ENCODE assay signal across 7 cellular contexts in genomic region chr20:34482154-34482553, GRCh38. TPM values are rescaled to one million over a fixed set of nuclear protein-coding genes. Genes with fewer than 3 reads are reported as not detected.
A peak's percentile ranks its signal among the peaks of the same experiment; 100 is the strongest.
DNase-seq lines count a peak whose midpoint lies in the region; ATAC-seq, FAIRE-seq and TF ChIP-seq lines count a peak whose summit lies in the region.
"Not testable (repeated sequence)": the region's sequence is repeated elsewhere in the genome, so short reads cannot be mapped to it uniquely, and the experiment has no call there.

No MANE protein-coding gene starts in this region.

- TF ChIP-seq POLR2A in endothelial cell of umbilical vein (IDR thresholded peaks at IDR 0.05; ENCODE audit: low read depth, low read length) = not testable (repeated sequence)
- peak in 1 of 2 experiments; percentile 6; a peak in 1 of 4 replicates for TF ChIP-seq POLR2A in HepG2 (IDR thresholded peaks at IDR 0.05; ENCODE audit: insufficient read depth in 1 of 2, low read depth in 2 of 2, low read length in 2 of 2)

- H3K79me2 ChIP-seq in endothelial cell of umbilical vein (ENCODE audit: control insufficient read depth, insufficient read depth, low read length); HepG2 (ENCODE audit: insufficient read depth, low read length): not testable (repeated sequence)

- BruUV-seq in Caco-2 (replicated peaks; lab: Mats Ljungman, UMichigan) (TSS peak; percentile 8), endothelial cell of umbilical vein (replicated peaks; lab: Mats Ljungman, UMichigan) (TSS peak; percentile 6)
- BruUV-seq in HepG2 (replicated peaks; lab: Mats Ljungman, UMichigan) = not testable (repeated sequence)

- H3K36me3 Mint-ChIP-seq in Caco-2 (ENCODE audit: insufficient read depth, unreplicated experiment) (peaks cover 96% of the 10 kb centered on the region), endodermal cell (ENCODE audit: low read depth) (peaks cover 85% of the 10 kb centered on the region)
- H3K36me3 Mint-ChIP-seq in central memory CD8-positive, alpha-beta T cell (ENCODE audit: insufficient read depth) = peaks cover 61% of the 10 kb centered on the region

- not testable (repeated sequence) for H3K4me3 ChIP-seq in Caco-2 (ENCODE audit: low read depth, low read length); endodermal cell (ENCODE audit: low read length); endothelial cell of umbilical vein (replicated peaks in 1 of 3; ENCODE audit: insufficient read depth in 1 of 3, low read depth in 1 of 3, low read length in 3 of 3); HepG2 (replicated peaks in 1 of 3; ENCODE audit: insufficient read depth in 1 of 3, low read depth in 2 of 3, low read length in 3 of 3); mucosa of descending colon; small intestine (ENCODE audit: low read depth in 1 of 2, low read length in 2 of 2)

- TF ChIP-seq RAD21 in HepG2 (CRISPR knock-in tag; IDR thresholded peaks at IDR 0.05) = not testable (repeated sequence)

- H3K27ac ChIP-seq in endodermal cell (ENCODE audit: low read depth, low read length); endothelial cell of umbilical vein (ENCODE audit: insufficient read depth, low read depth, low read length); HepG2 (ENCODE audit: extremely low read length, insufficient read depth, low read length); small intestine (ENCODE audit: low read depth in 1 of 2, low read length in 1 of 2): not testable (repeated sequence)

- CTCF ChIA-PET in Caco-2 (lab: Charles Lee) (interaction anchor here (1.3 kb wide), 1 partner anchor 41 kb away, joined by 3 read pairs; no protein-coding TSS in a partner anchor), endothelial cell of umbilical vein (lab: Charles Lee) (interaction anchor here (1.4 kb wide), 1 partner anchor 169 kb away, joined by 3 read pairs; no protein-coding TSS in a partner anchor)
- CTCF ChIA-PET in HepG2 (lab: Yijun Ruan, JAX; ENCODE audit: low intra/inter-chr PET ratio, low total read pairs) = not testable (repeated sequence)

- H3K27ac Mint-ChIP-seq in Caco-2 (ENCODE audit: unreplicated experiment) = not testable (repeated sequence)
- peak overlapping the region; percentile 29 for H3K27ac Mint-ChIP-seq in central memory CD8-positive, alpha-beta T cell (ENCODE audit: low read depth)
- H3K27ac Mint-ChIP-seq in endodermal cell = peak overlapping the region; percentile 6

- H3K36me3 ChIP-seq in Caco-2 (ENCODE audit: control insufficient read depth, insufficient read depth, low read length) = peaks cover 15% of the 10 kb centered on the region
- peaks cover 90% of the 10 kb centered on the region for H3K36me3 ChIP-seq in endodermal cell (ENCODE audit: control insufficient read depth, insufficient read depth, low read length)
- H3K36me3 ChIP-seq in endothelial cell of umbilical vein (ENCODE audit: control insufficient read depth in 2 of 2, extremely low read depth in 1 of 2, insufficient read depth in 2 of 2, low read length in 2 of 2) = peaks cover 0 to 12% of the 10 kb centered on the region in 2 experiments
- H3K36me3 ChIP-seq in HepG2 (replicated peaks in 1 of 2; ENCODE audit: control insufficient read depth in 1 of 2, insufficient read depth in 2 of 2, low read length in 2 of 2) = peaks cover 27 to 75% of the 10 kb centered on the region in 2 experiments
- not testable (repeated sequence) for H3K36me3 ChIP-seq in mucosa of descending colon (ENCODE audit: low read depth)
- H3K36me3 ChIP-seq in small intestine (ENCODE audit: control insufficient read depth in 2 of 2, insufficient read depth in 2 of 2, low read length in 2 of 2) = peaks cover 2 to 15% of the 10 kb centered on the region in 2 donors

- POLR2A ChIA-PET in Caco-2 (lab: Charles Lee); endothelial cell of umbilical vein (lab: Charles Lee); HepG2 (lab: Yijun Ruan, JAX): not testable (repeated sequence)

- TF ChIP-seq EP300 in HepG2 (IDR thresholded peaks at IDR 0.05; ENCODE audit: low read depth in 2 of 2, low read length in 2 of 2); HepG2 (CRISPR knock-in tag; IDR thresholded peaks at IDR 0.05; ENCODE audit: borderline replicate concordance): not testable (repeated sequence)

- H3K4me3 Mint-ChIP-seq in Caco-2 (ENCODE audit: unreplicated experiment); central memory CD8-positive, alpha-beta T cell; endodermal cell: not testable (repeated sequence)

- 0 to 5% methylated on average over 1 of the region's 1 CpG for WGBS in endodermal cell (ENCODE audit: insufficient coverage in 1 of 2, insufficient read length in 1 of 2), 2 experiments
- WGBS in HepG2 (ENCODE audit: low lambda C conversion rate) = 23% methylated on average over 1 of the region's 1 CpG
- WGBS in small intestine, 3 donors = 25 to 40% (median 34%) methylated on average over 1 of the region's 1 CpG

- not testable (repeated sequence) for FAIRE-seq in endothelial cell of umbilical vein (lab: Jason Lieb, UNC); HepG2 (lab: Jason Lieb, UNC); small intestine (lab: Jason Lieb, UNC)

- H3K9ac ChIP-seq in endodermal cell (ENCODE audit: extremely low read depth, low read length, poor library complexity, severe bottlenecking); endothelial cell of umbilical vein (replicated peaks; ENCODE audit: extremely low read depth, insufficient read depth, low read length); HepG2 (ENCODE audit: insufficient read depth, low read depth, low read length): not testable (repeated sequence)

- H3K9me1 ChIP-seq in endothelial cell of umbilical vein (replicated peaks; ENCODE audit: control insufficient read depth, extremely low read depth, insufficient read depth, low read length) = not testable (repeated sequence)

- dilution Hi-C loops in endothelial cell of umbilical vein (cut with MboI; ENCODE audit: extremely low pct_ligation_motif_present, low sequenced_read_pairs) = not testable (repeated sequence)

- peaks cover 17% of the 10 kb centered on the region for H3K4me1 Mint-ChIP-seq in Caco-2 (ENCODE audit: low read depth, unreplicated experiment)
- H3K4me1 Mint-ChIP-seq in central memory CD8-positive, alpha-beta T cell = peaks cover 17% of the 10 kb centered on the region
- H3K4me1 Mint-ChIP-seq in endodermal cell = not testable (repeated sequence)

- in situ Hi-C loops in HepG2 (cut with HindIII; ENCODE audit: extremely low pct_ligation_motif_present, low pct_unique_long_range_greater_than_20kb) = not testable (repeated sequence)

- not testable (repeated sequence) for DNase-seq in Caco-2; central memory CD8-positive, alpha-beta T cell (ENCODE audit: low spot score in 2 of 2); endodermal cell; endothelial cell of umbilical vein (ENCODE audit: low read depth, low spot score); HepG2 (ENCODE audit: low spot score); mucosa of descending colon
- DNase-seq in small intestine = peak; percentile 70

- H2AFZ ChIP-seq in endothelial cell of umbilical vein (ENCODE audit: low read depth, low read length); HepG2 (ENCODE audit: low read length): not testable (repeated sequence)

- H4K20me1 ChIP-seq in endothelial cell of umbilical vein (replicated peaks; ENCODE audit: control insufficient read depth, extremely low read depth, insufficient read depth, low read length); HepG2 (ENCODE audit: insufficient read depth, low read length): not testable (repeated sequence)

- ATAC-seq in central memory CD8-positive, alpha-beta T cell (replicated peaks; ENCODE audit: extremely low read depth, poor library complexity, severe bottlenecking); HepG2: not testable (repeated sequence)
- ATAC-seq in mucosa of descending colon = peak; percentile 22

- H3K9me3 ChIP-seq in Caco-2; endothelial cell of umbilical vein (replicated peaks; ENCODE audit: control insufficient read depth, insufficient read depth, low read length); HepG2 (ENCODE audit: low read length); mucosa of descending colon; small intestine (ENCODE audit: control insufficient read depth, low read depth): not testable (repeated sequence)
- peaks cover 53% of the 10 kb centered on the region for H3K9me3 ChIP-seq in endodermal cell (ENCODE audit: control insufficient read depth, low read length)

- not testable (repeated sequence) for H3K4me2 ChIP-seq in endothelial cell of umbilical vein (ENCODE audit: insufficient read depth, low read length); HepG2 (ENCODE audit: low read depth, low read length)

- H3K4me1 ChIP-seq in Caco-2 = peaks cover 15% of the 10 kb centered on the region
- not testable (repeated sequence) for H3K4me1 ChIP-seq in endodermal cell (ENCODE audit: control insufficient read depth, insufficient read depth, low read length); endothelial cell of umbilical vein (ENCODE audit: control insufficient read depth, extremely low read depth, insufficient read depth, low read length); HepG2 (ENCODE audit: insufficient read depth, low read length); mucosa of descending colon (ENCODE audit: low read depth); small intestine (ENCODE audit: control insufficient read depth in 2 of 2, insufficient read depth in 1 of 2, low read depth in 1 of 2, low read length in 1 of 2)

- not testable (repeated sequence) for H3K27me3 Mint-ChIP-seq in Caco-2 (ENCODE audit: insufficient read depth, unreplicated experiment); central memory CD8-positive, alpha-beta T cell; endodermal cell (ENCODE audit: insufficient read depth)

- not testable (repeated sequence) for H3K9me3 Mint-ChIP-seq in Caco-2 (ENCODE audit: unreplicated experiment); central memory CD8-positive, alpha-beta T cell
- peaks cover 26% of the 10 kb centered on the region for H3K9me3 Mint-ChIP-seq in endodermal cell

- intact Hi-C loops in Caco-2 (cut with micrococcal nuclease; ENCODE audit: unreplicated experiment); endothelial cell of umbilical vein (cut with micrococcal nuclease); HepG2 (cut with micrococcal nuclease; ENCODE audit: unreplicated experiment); mucosa of descending colon (cut with DNase I, micrococcal nuclease): not testable (repeated sequence)

- TF ChIP-seq CTCF in Caco-2 (IDR thresholded peaks at IDR 0.05; ENCODE audit: insufficient read depth in 1 of 2, low read depth in 1 of 2, low read length in 1 of 2, severe bottlenecking in 1 of 2, unreplicated experiment in 1 of 2); endodermal cell (conservative IDR thresholded peaks at IDR 0.05); endothelial cell of umbilical vein (IDR thresholded peaks at IDR 0.05; ENCODE audit: extremely low read depth in 1 of 2, insufficient read depth in 1 of 2, low read depth in 1 of 2, low read length in 2 of 2); HepG2 (CRISPR knock-in tag; IDR thresholded peaks at IDR 0.05); mucosa of descending colon (IDR thresholded peaks at IDR 0.05): not testable (repeated sequence)

- H3K27me3 ChIP-seq in Caco-2 (replicated peaks; ENCODE audit: control insufficient read depth, insufficient read depth, low read length); endodermal cell (ENCODE audit: control insufficient read depth, insufficient read depth, low read length, poor library complexity, severe bottlenecking); endothelial cell of umbilical vein (ENCODE audit: control insufficient read depth in 2 of 2, insufficient read depth in 2 of 2, low read length in 2 of 2); HepG2 (ENCODE audit: control insufficient read depth in 1 of 2, insufficient read depth in 2 of 2, low read length in 2 of 2); small intestine (ENCODE audit: control insufficient read depth in 2 of 2, insufficient read depth in 2 of 2, low read length in 2 of 2): not testable (repeated sequence)

RNA-seq across cellular contexts. Expression of gene DYNLRB1, which starts 34.1 kb away (rescaled TPM):
- total RNA-seq in Caco-2 (2022) (357 and 359 TPM in 2 replicates), endodermal cell (100 to 1,000 TPM; 194 to 213 TPM), endothelial cell of umbilical vein (133 and 142 TPM in 2 replicates), HepG2 (2016; rRNA removed; fragmentation: Illumina TruSeq; extraction: Trizol) (140 and 151 TPM in 2 replicates), mucosa of descending colon (100 to 1,000 TPM; 110 to 137 (median 119) TPM)
- 214 TPM for polyA plus RNA-seq in endodermal cell (2013, experiment 1 of 2)
- 205 TPM for polyA plus RNA-seq in endodermal cell (2013, experiment 2 of 2)
- polyA plus RNA-seq in endothelial cell of umbilical vein (238 and 245 TPM in 2 replicates), HepG2 (2011; rRNA removed) (244 and 285 TPM in 2 replicates), small intestine (100 to 1,000 TPM; 147 to 306 (median 260) TPM)
- 271 and 367 TPM in 2 replicates for polyA plus RNA-seq in endothelial cell of umbilical vein (2011; cell fraction: cytosol; rRNA removed)
- 104 and 127 TPM in 2 replicates for polyA plus RNA-seq in endothelial cell of umbilical vein (2011; cell fraction: nucleus; rRNA removed)
- 327 and 368 TPM in 2 replicates for polyA plus RNA-seq in endothelial cell of umbilical vein (2012)
- polyA minus RNA-seq in endothelial cell of umbilical vein = 207 and 226 TPM in 2 replicates
- polyA minus RNA-seq in endothelial cell of umbilical vein (2011; cell fraction: cytosol; rRNA and poly(A)+ RNA removed) = 73.9 TPM
- polyA minus RNA-seq in endothelial cell of umbilical vein (2011; cell fraction: nucleus; rRNA and poly(A)+ RNA removed) = 46.8 and 47.4 TPM in 2 replicates
- 70.8 and 95.6 TPM in 2 replicates for total RNA-seq in HepG2 (2016; cell fraction: cytosol; rRNA removed; fragmentation: Illumina TruSeq; extraction: Trizol; ENCODE audit: low read depth)
- 132 and 137 TPM in 2 replicates for total RNA-seq in HepG2 (2016; cell fraction: insoluble cytoplasmic fraction; rRNA removed; fragmentation: Illumina TruSeq; extraction: Trizol)
- total RNA-seq in HepG2 (2016; cell fraction: membrane; rRNA removed; fragmentation: Illumina TruSeq; extraction: Trizol) = 86.4 and 104 TPM in 2 replicates
- total RNA-seq in HepG2 (2016; cell fraction: nucleus; rRNA removed; fragmentation: Illumina TruSeq; extraction: Trizol) = 52.8 and 64.0 TPM in 2 replicates
- polyA plus RNA-seq in HepG2 (2011; cell fraction: cytosol; rRNA removed) = 208 and 234 TPM in 2 replicates
- 71.4 and 86.5 TPM in 2 replicates for polyA plus RNA-seq in HepG2 (2011; cell fraction: nucleus; rRNA removed)
- polyA plus RNA-seq in HepG2 (2012) = 331 and 366 TPM in 2 replicates
- polyA plus RNA-seq in HepG2 (2016; cell fraction: cytosol; fragmentation: Illumina TruSeq; extraction: Trizol; ENCODE audit: low read depth) = 170 and 195 TPM in 2 replicates
- polyA plus RNA-seq in HepG2 (2016; cell fraction: insoluble cytoplasmic fraction; fragmentation: Illumina TruSeq; extraction: Trizol; ENCODE audit: low read depth) = 370 and 446 TPM in 2 replicates
- polyA plus RNA-seq in HepG2 (2016; cell fraction: membrane; fragmentation: Illumina TruSeq; extraction: Trizol; ENCODE audit: low read depth) = 217 and 229 TPM in 2 replicates
- polyA plus RNA-seq in HepG2 (2016; cell fraction: nucleus; fragmentation: Illumina TruSeq; extraction: Trizol; ENCODE audit: insufficient read depth, low read depth) = 196 and 204 TPM in 2 replicates
- 201 and 224 TPM in 2 replicates for polyA minus RNA-seq in HepG2 (2011; rRNA and poly(A)+ RNA removed; ENCODE audit: low replicate concordance)
- 65.3 and 87.8 TPM in 2 replicates for polyA minus RNA-seq in HepG2 (2011; cell fraction: cytosol; rRNA and poly(A)+ RNA removed)
- 48.7 and 54.5 TPM in 2 replicates for polyA minus RNA-seq in HepG2 (2011; cell fraction: nucleus; rRNA and poly(A)+ RNA removed)
